ENCODE assay signal across 20 cellular contexts in the genomic region with DNA sequence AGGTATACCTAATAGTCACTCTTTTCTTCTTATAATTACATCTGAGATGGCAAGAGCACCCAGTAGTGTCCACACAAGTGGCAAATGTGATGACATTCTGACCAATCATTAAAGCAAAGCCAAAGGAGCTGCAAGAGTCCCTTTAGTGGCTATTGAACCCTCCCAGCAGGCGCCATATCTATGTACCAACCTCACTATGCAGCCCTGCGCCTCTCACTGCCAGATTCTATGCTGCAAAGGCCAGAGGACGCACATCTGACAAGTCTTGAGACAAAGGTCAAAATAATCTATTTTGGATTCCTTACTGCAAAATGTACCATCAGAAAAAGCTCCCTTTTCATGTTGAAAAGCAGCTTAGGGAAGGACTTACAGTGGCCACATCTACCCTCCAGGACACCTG. TPM values are rescaled to one million over a fixed set of nuclear protein-coding genes. Genes with fewer than 3 reads are reported as not detected.
"Had no signal": no experiment of that assay in that cellular context is flagged by ENCODE, and none has a peak within 500 bp of the region (broad histone marks: within the 10 kb centered on the region; RNA-seq: fewer than 3 reads in every experiment).

No MANE protein-coding gene starts in this region.

- H3K9me3 ChIP-seq: gastroesophageal sphincter, thoracic aorta had no signal

- H3K36me3 ChIP-seq: gastroesophageal sphincter, thoracic aorta had no signal

- H3K27me3 ChIP-seq: gastroesophageal sphincter had no signal

- DNase-seq: activated CD4-positive, alpha-beta T cell treated with anti-CD3 and anti-CD28 coated beads for 4 hours; activated CD4-positive, alpha-beta T cell treated with anti-CD3 and anti-CD28 coated beads, Interleukin-2, amount 50 U/mL, for 48 hours; activated CD4-positive, CD25-positive, alpha-beta regulatory T cell; activated effector memory CD4-positive, alpha-beta T cell treated with Interleukin-2 at 50 U/mL for 16 hours; activated naive CD4-positive, alpha-beta T cell treated with anti-CD3 and anti-CD28 coated beads for 36 hours; activated naive CD8-positive, alpha-beta T cell treated with anti-CD3 and anti-CD28 coated beads, Interleukin-2, amount 10 ng/mL, durations not matched to agents 7 days and 5 days; activated T-cell treated with anti-CD3 and anti-CD28 coated beads, Interleukin-2, amount 50 U/mL, for 48 hours; amniotic stem cell; head of caudate nucleus; kidney; mammary epithelial cell; midbrain; nucleus accumbens; stimulated activated CD4-positive, alpha-beta T cell treated with anti-CD3 and anti-CD28 coated beads, Interleukin-4, amount 100 ng/mL, for 24 hours; stimulated activated naive CD4-positive, alpha-beta T cell treated with Interleukin-2 at 50 U/mL for 16 hours; T1000 had no signal

- H3K4me3 ChIP-seq: gastroesophageal sphincter, thoracic aorta had no signal

- ATAC-seq: gastroesophageal sphincter had no signal

- H3K27ac Mint-ChIP-seq: activated naive CD4-positive, alpha-beta T cell treated with anti-CD3 and anti-CD28 coated beads for 36 hours; activated naive CD8-positive, alpha-beta T cell treated with anti-CD3 and anti-CD28 coated beads, Interleukin-2, amount 10 ng/mL, durations not matched to agents 7 days and 5 days had no signal

- FAIRE-seq: bronchial epithelial cell, kidney had no signal

- H3K4me3 Mint-ChIP-seq: activated naive CD4-positive, alpha-beta T cell treated with anti-CD3 and anti-CD28 coated beads for 36 hours; activated naive CD8-positive, alpha-beta T cell treated with anti-CD3 and anti-CD28 coated beads, Interleukin-2, amount 10 ng/mL, durations not matched to agents 7 days and 5 days had no signal

- H3K36me3 Mint-ChIP-seq: activated naive CD8-positive, alpha-beta T cell treated with anti-CD3 and anti-CD28 coated beads, Interleukin-2, amount 10 ng/mL, durations not matched to agents 7 days and 5 days had no signal

- H3K4me1 Mint-ChIP-seq: activated naive CD8-positive, alpha-beta T cell treated with anti-CD3 and anti-CD28 coated beads, Interleukin-2, amount 10 ng/mL, durations not matched to agents 7 days and 5 days had no signal

- H3K9me3 Mint-ChIP-seq: activated naive CD4-positive, alpha-beta T cell treated with anti-CD3 and anti-CD28 coated beads for 36 hours had no signal

- H3K27ac ChIP-seq: epithelial cell of prostate, gastroesophageal sphincter, thoracic aorta had no signal

- H3K4me1 ChIP-seq: gastroesophageal sphincter had no signal

RNA-seq across cellular contexts. Expression of gene EPB41L4B, which starts 47.0 kb away (rescaled TPM):
- total RNA-seq: activated naive CD8-positive, alpha-beta T cell treated with anti-CD3 and anti-CD28 coated beads, Interleukin-2, amount 10 ng/mL, durations not matched to agents 7 days and 5 days had no signal
